Comparison of ENCODE assay signal across 8 cellular contexts in genomic region chr2:101113441-101114267, GRCh38. TPM values are rescaled to one million over a fixed set of nuclear protein-coding genes. Genes with fewer than 3 reads are reported as not detected.
A peak's percentile ranks its signal among the peaks of the same experiment; 100 is the strongest.
DNase-seq lines count a peak whose midpoint lies in the region; ATAC-seq and TF ChIP-seq lines count a peak whose summit lies in the region.

No MANE protein-coding gene starts in this region.

- peak; percentile 38 for DNase-seq in GM12865 (ENCODE audit: low read depth)
- DNase-seq in NCI-H2171 treated with DMSO at 0.1 percent for 48 hours (lab: John Stamatoyannopoulos, UW), result peak; percentile 84
- peak; percentile 46 for DNase-seq in colonic mucosa
- DNase-seq in osteocyte (ENCODE audit: extremely low spot score, unreplicated experiment), result no peak
- no peak for DNase-seq in stimulated activated CD4-positive, alpha-beta T cell treated with anti-CD3 and anti-CD28 coated beads, Interleukin-4, amount 100 ng/mL, for 4 hours
- no peak for DNase-seq in stimulated activated CD4-positive, alpha-beta T cell treated with anti-CD3 and anti-CD28 coated beads, Interleukin-2, amount 100 ng/mL, for 24 hours
- DNase-seq in coronary artery (ENCODE audit: low spot score), result no peak
- DNase-seq in natural killer cell, result no peak

- no peak for ATAC-seq in natural killer cell

- H3K27me3 Mint-ChIP-seq in osteocyte (ENCODE audit: unreplicated experiment) (no peaks in the 10 kb centered on the region), natural killer cell (ENCODE audit: low read depth in 2 of 2) (peaks cover 24 to 44% of the 10 kb centered on the region in 2 donors)

- H3K4me3 ChIP-seq in GM12865 (ENCODE audit: low read depth, low read length) (no peak overlapping the region), colonic mucosa (no peak overlapping the region), coronary artery (no peak overlapping the region)

- H3K4me1 Mint-ChIP-seq in osteocyte (ENCODE audit: unreplicated experiment), result peaks cover 62% of the 10 kb centered on the region
- peaks cover 20 to 26% of the 10 kb centered on the region in 2 donors for H3K4me1 Mint-ChIP-seq in natural killer cell

- H3K27ac Mint-ChIP-seq in osteocyte (ENCODE audit: unreplicated experiment) (peak overlapping the region; percentile 57), natural killer cell (no peak overlapping the region)

- H3K27me3 ChIP-seq in colonic mucosa, result no peaks in the 10 kb centered on the region

- intact Hi-C loops in colonic mucosa (cut with DNase I) (loop anchor here (5.0 kb wide), 1 partner anchor 39 kb away; the partner anchor contains the start of gene TBC1D8), natural killer cell (cut with micrococcal nuclease) (no loop called here)

- H3K27ac ChIP-seq in colonic mucosa (peak overlapping the region; percentile 49), coronary artery (no peak overlapping the region)

- H3K36me3 Mint-ChIP-seq in osteocyte (ENCODE audit: unreplicated experiment), result peaks cover 2% of the 10 kb centered on the region
- H3K36me3 Mint-ChIP-seq in natural killer cell, result no peaks in the 10 kb centered on the region

- H3K4me3 Mint-ChIP-seq in osteocyte (ENCODE audit: unreplicated experiment) (no peak overlapping the region), natural killer cell (no peak overlapping the region)

- no peaks in the 10 kb centered on the region for H3K9me3 Mint-ChIP-seq in osteocyte (ENCODE audit: unreplicated experiment)
- no peaks in the 10 kb centered on the region for H3K9me3 Mint-ChIP-seq in natural killer cell

- no peaks in the 10 kb centered on the region for H3K36me3 ChIP-seq in colonic mucosa

- peak overlapping the region in 1 of 2 donors; percentile 24 for H3K9ac ChIP-seq in colonic mucosa (ENCODE audit: low read depth in 2 of 2, low read length in 2 of 2)

- TF ChIP-seq CTCF in GM12865 (IDR thresholded peaks at IDR 0.05; ENCODE audit: insufficient read depth, low read depth, low read length, missing control alignments), result no peak
- TF ChIP-seq CTCF in colonic mucosa (IDR thresholded peaks at IDR 0.05), result no peak
- no peak for TF ChIP-seq CTCF in osteocyte (IDR thresholded peaks at IDR 0.05)
- TF ChIP-seq CTCF in coronary artery (IDR thresholded peaks at IDR 0.05), result no peak
- TF ChIP-seq CTCF in natural killer cell (IDR thresholded peaks at IDR 0.05), result no peak

- peaks cover 8% of the 10 kb centered on the region for H3K4me1 ChIP-seq in colonic mucosa

- H3K9me3 ChIP-seq in colonic mucosa, result no peaks in the 10 kb centered on the region

RNA-seq across cellular contexts. Expression of gene TBC1D8, which starts 37.5 kb away (rescaled TPM):
- total RNA-seq in colonic mucosa (10 to 100 TPM; 10.3 to 11.8 TPM), osteocyte (15.2 and 16.3 TPM in 2 replicates), natural killer cell (1 to 10 TPM; 2.2 to 8.7 (median 5.1) TPM)

Comparison
In these comparisons a context has a peak if more than half of its experiments do, and no peak if none do; other contexts are left out.
1. DNase-seq: peak in GM12865 (single experiment), NCI-H2171 treated with DMSO at 0.1 percent for 48 hours (single experiment) and colonic mucosa (single experiment); none in osteocyte (single experiment), stimulated activated CD4-positive, alpha-beta T cell treated with anti-CD3 and anti-CD28 coated beads, Interleukin-4, amount 100 ng/mL, for 4 hours (0 of 2), stimulated activated CD4-positive, alpha-beta T cell treated with anti-CD3 and anti-CD28 coated beads, Interleukin-2, amount 100 ng/mL, for 24 hours (0 of 2), coronary artery (single experiment) and natural killer cell (single experiment).